In genomic region chr5:87393331-87393730, GRCh38 we compare ENCODE assay signal across 14 cellular contexts. TPM values are rescaled to one million over a fixed set of nuclear protein-coding genes. Genes with fewer than 3 reads are reported as not detected.
DNase-seq lines count a peak whose midpoint lies in the region; ATAC-seq, FAIRE-seq and TF ChIP-seq lines count a peak whose summit lies in the region.
"Had no signal": no experiment of that assay in that cellular context is flagged by ENCODE, and none has a peak within 500 bp of the region (broad histone marks: within the 10 kb centered on the region; RNA-seq: fewer than 3 reads in every experiment).

No MANE protein-coding gene starts in this region.

- peaks cover 7% of the 10 kb centered on the region for H3F3A ChIP-seq in smooth muscle cell (ENCODE audit: low read depth)

- TF ChIP-seq POLR2A in H54 (IDR thresholded peaks at IDR 0.05; ENCODE audit: low read depth, low read length) = no peak

- H2AFZ ChIP-seq in smooth muscle cell (ENCODE audit: low read depth) = no peak overlapping the region

- no peak for DNase-seq in H54 (ENCODE audit: insufficient read length, low spot score)
- DNase-seq in amniotic epithelial cell (ENCODE audit: low read depth) = peak; percentile 91
- DNase-seq in foreskin fibroblast = peak; percentile 60 to 76
- no peak for DNase-seq in smooth muscle cell (lab: John Stamatoyannopoulos, UW; ENCODE audit: unreplicated experiment)
- no peak for DNase-seq in cerebellar nuclear complex (lab: John Stamatoyannopoulos, UW)
- no peak for DNase-seq in Ammon's horn (ENCODE audit: low spot score)
- no peak for DNase-seq in stimulated activated naive CD8-positive, alpha-beta T cell treated with anti-CD3 and anti-CD28 coated beads, Interleukin-15, amount 100 ng/mL, for 72 hours
- DNase-seq in NCI-H774 (lab: John Stamatoyannopoulos, UW) = no peak
- DNase-seq: activated CD4-positive, alpha-beta T cell treated with anti-CD3 and anti-CD28 coated beads, Interleukin-2, amount 50 U/mL, for 48 hours; foreskin melanocyte; mesendoderm; NCI-H526 treated with DMSO at 0.1 percent for 48 hours; stimulated activated CD8-positive, alpha-beta memory T cell treated with anti-CD3 and anti-CD28 coated beads, Interleukin-4, amount 100 ng/mL, for 48 hours had no signal

- H3K9ac ChIP-seq in smooth muscle cell (ENCODE audit: low read depth) = no peak overlapping the region

- H3K4me2 ChIP-seq in smooth muscle cell = peak overlapping the region; percentile 17

- H3K4me1 ChIP-seq in smooth muscle cell (ENCODE audit: low read depth) = no peaks in the 10 kb centered on the region

- no peak overlapping the region for H3K4me3 ChIP-seq in foreskin fibroblast (ENCODE audit: low read depth in 1 of 2, low read length in 2 of 2)
- no peak overlapping the region for H3K4me3 ChIP-seq in smooth muscle cell

- peak overlapping the region; percentile 77 for H3K27ac ChIP-seq in smooth muscle cell (ENCODE audit: low read depth)

- WGBS in smooth muscle cell (ENCODE audit: low lambda C conversion rate) = 76% methylated on average over 2 of the region's 2 CpGs

- H3K9me3 Mint-ChIP-seq in stimulated activated naive CD8-positive, alpha-beta T cell treated with anti-CD3 and anti-CD28 coated beads, Interleukin-15, amount 100 ng/mL, for 72 hours = no peaks in the 10 kb centered on the region
- H3K9me3 Mint-ChIP-seq: activated naive CD4-positive, alpha-beta T cell treated with anti-CD3 and anti-CD28 coated beads, Interleukin-2, amount 50 U/mL, for 72 hours had no signal

- no peak for ATAC-seq in stimulated activated naive CD8-positive, alpha-beta T cell treated with anti-CD3 and anti-CD28 coated beads, Interleukin-15, amount 100 ng/mL, for 72 hours
- ATAC-seq: activated naive CD4-positive, alpha-beta T cell treated with anti-CD3 and anti-CD28 coated beads, Interleukin-2, amount 50 U/mL, for 72 hours had no signal

- peak; percentile 69 for FAIRE-seq in H54 (lab: Jason Lieb, UNC)

- H4K20me1 ChIP-seq in smooth muscle cell (ENCODE audit: low read depth) = peaks cover 10% of the 10 kb centered on the region

- no peaks in the 10 kb centered on the region for H3K27me3 ChIP-seq in smooth muscle cell (ENCODE audit: low read depth)

- TF ChIP-seq CTCF in foreskin fibroblast (IDR thresholded peaks at IDR 0.05; ENCODE audit: low read depth, low read length) (no peak), smooth muscle cell (IDR thresholded peaks at IDR 0.05; ENCODE audit: borderline replicate concordance, insufficient read depth, poor library complexity, severe bottlenecking) (no peak)

- H3K9me3 ChIP-seq in smooth muscle cell (replicated peaks; ENCODE audit: low read depth) = no peaks in the 10 kb centered on the region

- H3K27me3 Mint-ChIP-seq in stimulated activated naive CD8-positive, alpha-beta T cell treated with anti-CD3 and anti-CD28 coated beads, Interleukin-15, amount 100 ng/mL, for 72 hours = no peaks in the 10 kb centered on the region

- no peak overlapping the region for H3K27ac Mint-ChIP-seq in stimulated activated naive CD8-positive, alpha-beta T cell treated with anti-CD3 and anti-CD28 coated beads, Interleukin-15, amount 100 ng/mL, for 72 hours

- H3K4me1 Mint-ChIP-seq in stimulated activated naive CD8-positive, alpha-beta T cell treated with anti-CD3 and anti-CD28 coated beads, Interleukin-15, amount 100 ng/mL, for 72 hours = peaks cover 30% of the 10 kb centered on the region

- peaks cover 36% of the 10 kb centered on the region for H3K36me3 ChIP-seq in smooth muscle cell (ENCODE audit: low read depth)

- no peak overlapping the region for H3K4me3 Mint-ChIP-seq in stimulated activated naive CD8-positive, alpha-beta T cell treated with anti-CD3 and anti-CD28 coated beads, Interleukin-15, amount 100 ng/mL, for 72 hours

- H3K79me2 ChIP-seq in smooth muscle cell (ENCODE audit: low read depth) = no peaks in the 10 kb centered on the region

RNA-seq across cellular contexts. Expression of gene CCNH, which starts 19.4 kb away (rescaled TPM):
- 96.7 and 97.0 TPM in 2 replicates for total RNA-seq in smooth muscle cell
- 33.2 and 36.8 TPM in 2 replicates for polyA plus RNA-seq in smooth muscle cell

Comparison
In these comparisons a context has a peak if more than half of its experiments do, and no peak if none do; other contexts are left out.
1. DNase-seq: peak in amniotic epithelial cell (single experiment) and foreskin fibroblast (2 of 2); none in H54 (single experiment), smooth muscle cell (single experiment), cerebellar nuclear complex (0 of 2), Ammon's horn (single experiment), stimulated activated naive CD8-positive, alpha-beta T cell treated with anti-CD3 and anti-CD28 coated beads, Interleukin-15, amount 100 ng/mL, for 72 hours (0 of 2) and NCI-H774 (single experiment).